ENCODE assay signal across 1 cellular context in genomic region chr11:127609025-127609788, GRCh38.
TF ChIP-seq lines count a peak whose summit lies in the region.

No MANE protein-coding gene starts in this region.

TF ChIP-seq in GM23338, 12 proteins besides CTCF, POLR2A, EP300 and RAD21 (continued from another document):
- TF ChIP-seq ZNF462 (CRISPR knock-in tag; IDR thresholded peaks at IDR 0.05) (no peak), NANOG (IDR thresholded peaks at IDR 0.05; ENCODE audit: borderline replicate concordance) (no peak), EZH2 (IDR thresholded peaks at IDR 0.05; ENCODE audit: low read depth, unreplicated experiment) (no peak), EZH2phosphoT487 (IDR thresholded peaks at IDR 0.05; ENCODE audit: unreplicated experiment) (no peak), STAT1 (IDR thresholded peaks at IDR 0.05; ENCODE audit: unreplicated experiment) (no peak), CREB1 (CRISPR knock-in tag; IDR thresholded peaks at IDR 0.05; ENCODE audit: low read depth) (no peak), REST (IDR thresholded peaks at IDR 0.05; ENCODE audit: unreplicated experiment) (no peak)
TF ChIP-seq in GM23338: peak in this region for 0.
